8 cellular contexts compared by ENCODE assay signal in genomic region chr6:89352329-89353117, GRCh38. TPM values are rescaled to one million over a fixed set of nuclear protein-coding genes. Genes with fewer than 3 reads are reported as not detected.
DNase-seq lines count a peak whose midpoint lies in the region; ATAC-seq, FAIRE-seq and TF ChIP-seq lines count a peak whose summit lies in the region.

TSS of gene UBE2J1 (minus strand) at chr6:89352722. CDS start at chr6:89352569, 153 bp downstream.

- DNase-seq in D721Med (ENCODE audit: insufficient read length, low spot score) (peak; percentile 50), SK-N-DZ (ENCODE audit: low spot score) (peak; percentile 82), nucleus accumbens (lab: John Stamatoyannopoulos, UW) (peak in 55 of 56 donors; percentile 42 to 93 (median 78)), substantia nigra (lab: John Stamatoyannopoulos, UW) (peak; percentile 41 to 94 (median 81))
- peak; percentile 82 for DNase-seq in activated naive CD4-positive, alpha-beta T cell treated with anti-CD3 and anti-CD28 coated beads, Interleukin-2, amount 10 ng/mL, durations not matched to agents 7 days and 5 days

- TF ChIP-seq CTCF in D721Med (IDR thresholded peaks at IDR 0.05; ENCODE audit: insufficient read depth, missing control alignments) = no peak
- peak in 1 of 4 experiments; percentile 2 for TF ChIP-seq CTCF in gastroesophageal sphincter (IDR thresholded peaks at IDR 0.05)

- H3K4me3 ChIP-seq in HUES64 (ENCODE audit: low read length) (peak within 1 kb of the TSS; percentile 79), gastroesophageal sphincter (peak within 1 kb of the TSS; percentile 62 to 92)

- no peaks in the 10 kb centered on the region for H3K9me3 Mint-ChIP-seq in activated naive CD4-positive, alpha-beta T cell treated with anti-CD3 and anti-CD28 coated beads, Interleukin-2, amount 10 ng/mL, durations not matched to agents 7 days and 5 days

- H3K36me3 ChIP-seq in HUES64 (ENCODE audit: insufficient read depth, low read length) (no peaks in the 10 kb centered on the region), gastroesophageal sphincter (no peaks in the 10 kb centered on the region)

- ATAC-seq in GM21367 (IDR thresholded peaks at IDR 0.05; ENCODE audit: unreplicated experiment) = peak; percentile 31
- ATAC-seq in gastroesophageal sphincter = peak; percentile 98

- peak within 1 kb of the TSS; percentile 93 for H3K27ac Mint-ChIP-seq in activated naive CD4-positive, alpha-beta T cell treated with anti-CD3 and anti-CD28 coated beads, Interleukin-2, amount 10 ng/mL, durations not matched to agents 7 days and 5 days

- H3K27me3 Mint-ChIP-seq in activated naive CD4-positive, alpha-beta T cell treated with anti-CD3 and anti-CD28 coated beads, Interleukin-2, amount 10 ng/mL, durations not matched to agents 7 days and 5 days = no peaks in the 10 kb centered on the region

- peak within 1 kb of the TSS; percentile 96 for H3K4me3 Mint-ChIP-seq in activated naive CD4-positive, alpha-beta T cell treated with anti-CD3 and anti-CD28 coated beads, Interleukin-2, amount 10 ng/mL, durations not matched to agents 7 days and 5 days

- CTCF ChIA-PET in activated naive CD4-positive, alpha-beta T cell treated with anti-CD3 and anti-CD28 coated beads, Interleukin-2, amount 10 ng/mL, durations not matched to agents 7 days and 5 days (lab: Charles Lee) = interaction anchor here (1.0 to 1.7 kb wide), 5 partner anchors 11 to 370 kb away, joined by 3 to 19 read pairs (median 5); no protein-coding TSS in a partner anchor

- H3K36me3 Mint-ChIP-seq in activated naive CD4-positive, alpha-beta T cell treated with anti-CD3 and anti-CD28 coated beads, Interleukin-2, amount 10 ng/mL, durations not matched to agents 7 days and 5 days = peaks cover 18% of the 10 kb centered on the region

- peaks cover 27% of the 10 kb centered on the region for H3K27me3 ChIP-seq in HUES64 (ENCODE audit: insufficient read depth, low read length)
- H3K27me3 ChIP-seq in gastroesophageal sphincter = no peaks in the 10 kb centered on the region

- peak within 1 kb of the TSS; percentile 97 for H3K9ac ChIP-seq in HUES64 (ENCODE audit: low read depth, low read length)

- H3K27ac ChIP-seq in HUES64 (ENCODE audit: low read depth, low read length) (peak within 1 kb of the TSS; percentile 75), gastroesophageal sphincter (peak within 1 kb of the TSS; percentile 89 to 99 (median 96)), substantia nigra (ENCODE audit: low read depth, low read length, poor library complexity, severe bottlenecking) (peak within 1 kb of the TSS; percentile 89)

- TF ChIP-seq EP300 in gastroesophageal sphincter (IDR thresholded peaks at IDR 0.05) = no peak

- peak; percentile 96 to 97 for TF ChIP-seq POLR2A in gastroesophageal sphincter (IDR thresholded peaks at IDR 0.05)

- H3K9me3 ChIP-seq in HUES64 (ENCODE audit: insufficient read depth, low read depth, low read length) = no peaks in the 10 kb centered on the region
- H3K9me3 ChIP-seq in gastroesophageal sphincter = no peaks in the 10 kb centered on the region

- peaks cover 72% of the 10 kb centered on the region for H3K4me1 Mint-ChIP-seq in activated naive CD4-positive, alpha-beta T cell treated with anti-CD3 and anti-CD28 coated beads, Interleukin-2, amount 10 ng/mL, durations not matched to agents 7 days and 5 days

- FAIRE-seq in D721Med (lab: Jason Lieb, UNC) = no peak

- H3K4me1 ChIP-seq in HUES64 (ENCODE audit: insufficient read depth, low read length) (peaks cover 16% of the 10 kb centered on the region; the same call in 1 of the 2 replicates), gastroesophageal sphincter (peaks cover 0 to 50% (median 17%) of the 10 kb centered on the region in 3 donors)

- WGBS in HUES64 = under 1% methylated on average over 98 of the region's 98 CpGs
- 0% methylated on average over 6 of the region's 98 CpGs; no CpG with 5 or more reads in 1 of the 2 donors for WGBS in gastroesophageal sphincter (ENCODE audit: low coverage in 1 of 2), 2 donors

RNA-seq across cellular contexts. Expression of gene UBE2J1, which starts in this region (rescaled TPM):
- polyA plus RNA-seq in HUES64 (2013, experiment 1 of 2) = 18.0 TPM
- polyA plus RNA-seq in HUES64 (2013, experiment 2 of 2) = 20.7 TPM
- 22.8 and 23.8 TPM in 2 replicates for polyA plus RNA-seq in SK-N-DZ (2014; cell fraction: cytosol; rRNA removed)
- polyA plus RNA-seq in SK-N-DZ (2014; cell fraction: nucleus; rRNA removed) = 10.8 and 11.4 TPM in 2 replicates
- 10 to 100 TPM; 32.7 to 42.9 (median 36.9) TPM for total RNA-seq in gastroesophageal sphincter

Comparison
In these comparisons a context has a peak if more than half of its experiments do, and no peak if none do; other contexts are left out.
1. Peak in every context shown above with its lines: DNase-seq, ATAC-seq, H3K4me3 ChIP-seq and H3K27ac ChIP-seq.